ENCODE assay signal across 23 cellular contexts in genomic region chr5:164672190-164672589, GRCh38.
DNase-seq lines count a peak whose midpoint lies in the region; TF ChIP-seq lines count a peak whose summit lies in the region.
"Had no signal": no experiment of that assay in that cellular context is flagged by ENCODE, and none has a peak within 500 bp of the region (broad histone marks: within the 10 kb centered on the region; RNA-seq: fewer than 3 reads in every experiment).

No MANE protein-coding gene starts in this region.

- WGBS in smooth muscle cell (ENCODE audit: low lambda C conversion rate), result 55% methylated on average over 4 of the region's 4 CpGs

- H4K20me1 ChIP-seq in smooth muscle cell (ENCODE audit: low read depth), result no peaks in the 10 kb centered on the region

- H3K9me3 Mint-ChIP-seq in glutamatergic neuron (ENCODE audit: unreplicated experiment) (no peaks in the 10 kb centered on the region), osteocyte (ENCODE audit: unreplicated experiment) (no peaks in the 10 kb centered on the region)

- H2AFZ ChIP-seq in smooth muscle cell (ENCODE audit: low read depth), result peak overlapping the region; percentile 23

- H3K4me3 ChIP-seq in smooth muscle cell (no peak overlapping the region), dorsolateral prefrontal cortex (no peak overlapping the region)

- H3K27me3 ChIP-seq in smooth muscle cell (ENCODE audit: low read depth) (no peaks in the 10 kb centered on the region), dorsolateral prefrontal cortex (no peaks in the 10 kb centered on the region)

- no peak overlapping the region for H3K4me2 ChIP-seq in smooth muscle cell

- H3K9ac ChIP-seq in smooth muscle cell (ENCODE audit: low read depth), result no peak overlapping the region

- H3K27ac Mint-ChIP-seq in glutamatergic neuron (ENCODE audit: unreplicated experiment), result peak overlapping the region; percentile 64
- H3K27ac Mint-ChIP-seq in osteocyte (ENCODE audit: unreplicated experiment), result no peak overlapping the region
- H3K27ac Mint-ChIP-seq: CD4-positive, alpha-beta memory T cell had no signal

- no peaks in the 10 kb centered on the region for H3K36me3 ChIP-seq in smooth muscle cell (ENCODE audit: low read depth)

- no peaks in the 10 kb centered on the region for H3F3A ChIP-seq in smooth muscle cell (ENCODE audit: low read depth)

- H3K4me1 Mint-ChIP-seq in glutamatergic neuron (ENCODE audit: low read depth, unreplicated experiment) (peaks cover 14% of the 10 kb centered on the region), osteocyte (ENCODE audit: unreplicated experiment) (no peaks in the 10 kb centered on the region)
- H3K4me1 Mint-ChIP-seq: CD4-positive, alpha-beta memory T cell had no signal

- no peaks in the 10 kb centered on the region for H3K4me1 ChIP-seq in smooth muscle cell (ENCODE audit: low read depth)

- no peaks in the 10 kb centered on the region for H3K79me2 ChIP-seq in smooth muscle cell (ENCODE audit: low read depth)

- no peak for TF ChIP-seq CTCF in glutamatergic neuron (IDR thresholded peaks at IDR 0.05; ENCODE audit: partially characterized antibody, unreplicated experiment)
- no peak for TF ChIP-seq CTCF in smooth muscle cell (IDR thresholded peaks at IDR 0.05; ENCODE audit: borderline replicate concordance, insufficient read depth, poor library complexity, severe bottlenecking)
- no peak for TF ChIP-seq CTCF in osteocyte (IDR thresholded peaks at IDR 0.05)
- TF ChIP-seq CTCF in dorsolateral prefrontal cortex (IDR thresholded peaks at IDR 0.05 in 54 of 56, conservative IDR thresholded peaks at IDR 0.05 in 2 of 56; ENCODE audit: low read depth in 1 of 56, partially characterized antibody in 56 of 56), result no peak

- intact Hi-C loops in dorsolateral prefrontal cortex (cut with DNase I), result no loop called here

- H3K4me3 Mint-ChIP-seq in glutamatergic neuron (ENCODE audit: unreplicated experiment) (no peak overlapping the region), osteocyte (ENCODE audit: unreplicated experiment) (no peak overlapping the region)
- H3K4me3 Mint-ChIP-seq: CD4-positive, alpha-beta memory T cell had no signal

- no peak overlapping the region for H3K27ac ChIP-seq in smooth muscle cell (ENCODE audit: low read depth)
- H3K27ac ChIP-seq in dorsolateral prefrontal cortex, result no peak overlapping the region
- H3K27ac ChIP-seq: HL-60 had no signal

- no peaks in the 10 kb centered on the region for H3K27me3 Mint-ChIP-seq in glutamatergic neuron (ENCODE audit: unreplicated experiment)
- H3K27me3 Mint-ChIP-seq in osteocyte (ENCODE audit: unreplicated experiment), result no peaks in the 10 kb centered on the region
- H3K27me3 Mint-ChIP-seq: CD4-positive, alpha-beta memory T cell had no signal

- H3K9me3 ChIP-seq in smooth muscle cell (replicated peaks; ENCODE audit: low read depth), result no peaks in the 10 kb centered on the region

- H3K36me3 Mint-ChIP-seq in glutamatergic neuron (ENCODE audit: unreplicated experiment) (no peaks in the 10 kb centered on the region), osteocyte (ENCODE audit: unreplicated experiment) (no peaks in the 10 kb centered on the region)
- H3K36me3 Mint-ChIP-seq: CD4-positive, alpha-beta memory T cell had no signal

- DNase-seq in NCI-H82 (lab: John Stamatoyannopoulos, UW) (peak; percentile 49), NCI-H82 treated with DMSO at 0.1 percent for 48 hours (lab: John Stamatoyannopoulos, UW; ENCODE audit: unreplicated experiment) (no peak), SK-N-DZ (ENCODE audit: low spot score) (peak; percentile 82), glutamatergic neuron (no peak), smooth muscle cell (lab: John Stamatoyannopoulos, UW; ENCODE audit: unreplicated experiment) (no peak), osteocyte (ENCODE audit: extremely low spot score, unreplicated experiment) (no peak), dorsolateral prefrontal cortex (no peak)
- DNase-seq in activated CD4-positive, alpha-beta T cell treated with anti-CD3 and anti-CD28 coated beads for 48 hours, result no peak
- DNase-seq: 8988T; C1 segment of cervical spinal cord; CD4-positive, alpha-beta memory T cell; COR-L47; DMS79 treated with DMSO at 0.1 percent for 48 hours; GF-D8; H7; NCI-H1048; NCI-H1694; NCI-H2029 treated with DMSO at 0.1 percent for 48 hours; NCI-H446 treated with DMSO at 0.1 percent for 48 hours; NCI-H526 treated with DMSO at 0.1 percent for 48 hours; NK-92 treated with Interleukin-12 subunit alpha and Interleukin-12 subunit beta, amount 100 ng/mL, for 24 hours; PC-3 had no signal

Comparison
In these comparisons a context has a peak if more than half of its experiments do, and no peak if none do; other contexts are left out.
1. DNase-seq: peak in NCI-H82 (single experiment) and SK-N-DZ (single experiment); none in NCI-H82 treated with DMSO at 0.1 percent for 48 hours (single experiment), glutamatergic neuron (single experiment), smooth muscle cell (single experiment), osteocyte (single experiment), dorsolateral prefrontal cortex (0 of 10) and activated CD4-positive, alpha-beta T cell treated with anti-CD3 and anti-CD28 coated beads for 48 hours (single experiment).